ENCODE assay signal across 8 cellular contexts in the genomic region with DNA sequence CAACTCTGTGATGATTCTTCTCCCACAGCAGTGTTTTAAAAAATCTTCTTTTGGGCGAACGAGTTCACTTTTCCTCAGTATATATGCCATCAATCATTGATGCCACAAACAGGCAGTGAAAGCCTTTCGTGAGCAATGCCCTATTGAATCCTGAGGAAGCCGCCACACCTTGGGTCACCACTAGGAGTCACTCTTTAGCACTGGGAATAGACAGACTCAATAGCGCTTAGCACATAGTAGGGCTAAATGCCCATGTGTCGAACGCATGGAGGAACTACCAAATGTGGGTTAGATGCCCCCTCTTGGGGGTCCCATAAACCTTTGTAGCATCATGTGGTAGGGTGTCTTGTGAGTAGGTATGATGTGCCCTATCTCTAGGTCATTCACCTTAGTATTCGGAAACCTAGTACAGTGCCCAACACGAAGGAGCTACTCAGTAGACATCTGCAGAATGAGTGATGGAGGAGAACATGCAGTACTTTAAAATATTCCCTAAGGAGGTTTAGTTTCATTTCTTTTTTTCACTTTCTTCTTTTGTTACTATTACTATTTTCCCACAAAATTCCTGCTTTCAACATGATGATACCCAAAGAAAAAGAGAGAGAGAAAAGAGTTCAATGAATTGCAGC.
DNase-seq lines count a peak whose midpoint lies in the region; ATAC-seq, FAIRE-seq and TF ChIP-seq lines count a peak whose summit lies in the region.

No MANE protein-coding gene starts in this region.

- H3K4me3 ChIP-seq in A673 (ENCODE audit: low read depth, low read length, poor library complexity, severe bottlenecking), result no peak overlapping the region
- H3K4me3 ChIP-seq in kidney (ENCODE audit: low read length in 2 of 2), result peak overlapping the region in 1 of 2 donors; percentile 46

- H3K4me3 Mint-ChIP-seq in activated naive CD8-positive, alpha-beta T cell treated with anti-CD3 and anti-CD28 coated beads, Interleukin-2, amount 10 ng/mL, durations not matched to agents 7 days and 5 days, result peak overlapping the region; percentile 68

- H3K27me3 Mint-ChIP-seq in activated naive CD8-positive, alpha-beta T cell treated with anti-CD3 and anti-CD28 coated beads, Interleukin-2, amount 10 ng/mL, durations not matched to agents 7 days and 5 days, result no peaks in the 10 kb centered on the region

- no peaks in the 10 kb centered on the region for H3K27me3 ChIP-seq in A673 (replicated peaks; ENCODE audit: insufficient read depth, low read depth, low read length, poor library complexity)

- H3K27ac Mint-ChIP-seq in activated naive CD8-positive, alpha-beta T cell treated with anti-CD3 and anti-CD28 coated beads, Interleukin-2, amount 10 ng/mL, durations not matched to agents 7 days and 5 days, result peak overlapping the region; percentile 83

- BruUV-seq in A673 (replicated peaks; lab: Mats Ljungman, UMichigan), result no TSS peak

- FAIRE-seq in kidney (lab: Jason Lieb, UNC), result no peak

- H3K27ac ChIP-seq in A673 (ENCODE audit: low read depth, low read length, poor library complexity, severe bottlenecking), result no peak overlapping the region
- no peak overlapping the region for H3K27ac ChIP-seq in kidney (ENCODE audit: low read depth in 2 of 2, low read length in 2 of 2)

- H3K9ac ChIP-seq in kidney (ENCODE audit: low read length in 2 of 2), result no peak overlapping the region

- intact Hi-C loops in A673 (cut with micrococcal nuclease; ENCODE audit: unreplicated experiment) (no loop called here), kidney (cut with DNase I) (no loop called here), posterior vena cava (cut with DNase I) (no loop called here)

- H3K4me1 Mint-ChIP-seq in activated naive CD8-positive, alpha-beta T cell treated with anti-CD3 and anti-CD28 coated beads, Interleukin-2, amount 10 ng/mL, durations not matched to agents 7 days and 5 days, result peaks cover 25% of the 10 kb centered on the region

- H3K9me3 Mint-ChIP-seq in activated naive CD8-positive, alpha-beta T cell treated with anti-CD3 and anti-CD28 coated beads, Interleukin-2, amount 10 ng/mL, durations not matched to agents 7 days and 5 days, result no peaks in the 10 kb centered on the region

- CTCF ChIA-PET in A673 (lab: Charles Lee), result no interaction called here

- H3K4me1 ChIP-seq in A673 (ENCODE audit: insufficient read depth, low read length, poor library complexity, severe bottlenecking) (no peaks in the 10 kb centered on the region), kidney (ENCODE audit: control insufficient read depth in 1 of 2, insufficient read depth in 1 of 2, low read depth in 1 of 2, low read length in 2 of 2) (peaks cover 3 to 4% of the 10 kb centered on the region in 2 donors)

- DNase-seq in A673 (ENCODE audit: low spot score), result no peak
- DNase-seq in GM13977 (ENCODE audit: low spot score), result no peak
- DNase-seq in activated naive CD8-positive, alpha-beta T cell treated with anti-CD3 and anti-CD28 coated beads, Interleukin-2, amount 10 ng/mL, durations not matched to agents 7 days and 5 days, result no peak
- DNase-seq in kidney, result no peak
- no peak for DNase-seq in posterior vena cava (ENCODE audit: low spot score)
- DNase-seq in anterior cingulate cortex (lab: John Stamatoyannopoulos, UW), result no peak
- no peak for DNase-seq in NCI-H510A (lab: John Stamatoyannopoulos, UW)
- no peak for DNase-seq in midbrain (lab: John Stamatoyannopoulos, UW)

- in situ Hi-C loops in GM13977 (cut with MboI; ENCODE audit: low pct_unique_long_range_greater_than_20kb, low sequenced_read_pairs, unreplicated experiment), result no loop called here

- no peaks in the 10 kb centered on the region for H3K9me3 ChIP-seq in A673 (ENCODE audit: low read depth, low read length, poor library complexity, severe bottlenecking)
- H3K9me3 ChIP-seq in kidney (ENCODE audit: control insufficient read depth in 1 of 2, low read length in 2 of 2), result no peaks in the 10 kb centered on the region

- no peaks in the 10 kb centered on the region for H3K36me3 ChIP-seq in A673 (ENCODE audit: insufficient read depth, low read length, poor library complexity, severe bottlenecking)
- no peaks in the 10 kb centered on the region for H3K36me3 ChIP-seq in kidney (ENCODE audit: control insufficient read depth in 1 of 2, insufficient read depth in 2 of 2, low read length in 2 of 2)

- POLR2A ChIA-PET in A673 (lab: Charles Lee; ENCODE audit: low non-redundant PET), result no interaction called here
- POLR2A ChIA-PET in activated naive CD8-positive, alpha-beta T cell treated with anti-CD3 and anti-CD28 coated beads, Interleukin-2, amount 10 ng/mL, durations not matched to agents 7 days and 5 days (lab: Charles Lee), result interaction anchor here (1.8 kb wide), 1 partner anchor 8 kb away, joined by 5 read pairs; no protein-coding TSS in a partner anchor

- ATAC-seq in activated naive CD8-positive, alpha-beta T cell treated with anti-CD3 and anti-CD28 coated beads, Interleukin-2, amount 10 ng/mL, durations not matched to agents 7 days and 5 days (ENCODE audit: low read depth), result no peak

- TF ChIP-seq CTCF in A673 (conservative IDR thresholded peaks at IDR 0.05; ENCODE audit: low read depth, low read length) (peak; percentile 54), GM13977 (IDR thresholded peaks at IDR 0.05; ENCODE audit: extremely low read depth, insufficient read depth, missing control alignments) (peak; percentile 52), kidney (IDR thresholded peaks at IDR 0.05; ENCODE audit: borderline replicate concordance, extremely low read depth, insufficient read depth) (peak; percentile 28)

- no peaks in the 10 kb centered on the region for H3K36me3 Mint-ChIP-seq in activated naive CD8-positive, alpha-beta T cell treated with anti-CD3 and anti-CD28 coated beads, Interleukin-2, amount 10 ng/mL, durations not matched to agents 7 days and 5 days
